Comparison of ENCODE assay signal across 27 cellular contexts in genomic region chr1:189185077-189185476, GRCh38.
DNase-seq lines count a peak whose midpoint lies in the region; ATAC-seq and TF ChIP-seq lines count a peak whose summit lies in the region.
"Had no signal": no experiment of that assay in that cellular context is flagged by ENCODE, and none has a peak within 500 bp of the region (broad histone marks: within the 10 kb centered on the region; RNA-seq: fewer than 3 reads in every experiment).

No MANE protein-coding gene starts in this region.

- in situ Hi-C loops in astrocyte of the spinal cord (cut with HindIII; ENCODE audit: low sequenced_read_pairs), result no loop called here

- no peak for TF ChIP-seq CTCF in astrocyte of the spinal cord (IDR thresholded peaks at IDR 0.05; ENCODE audit: low read depth, low read length)

- no peaks in the 10 kb centered on the region for H3K79me1 ChIP-seq in mesendoderm (ENCODE audit: low read length)

- no peak overlapping the region for H3K9ac ChIP-seq in mesendoderm (ENCODE audit: low read length)

- H3K4me3 ChIP-seq in astrocyte of the spinal cord (ENCODE audit: low read depth, low read length) (no peak overlapping the region), mesendoderm (ENCODE audit: low read length) (no peak overlapping the region)
- H3K4me3 ChIP-seq: HAP-1, K562, SJSA1 had no signal

- H3K4ac ChIP-seq in mesendoderm (ENCODE audit: low read depth, low read length), result no peak overlapping the region

- no peak for ATAC-seq in HG03108 (IDR thresholded peaks at IDR 0.05; ENCODE audit: unreplicated experiment)
- ATAC-seq: HepG2, K562 had no signal

- peak; percentile 4 for DNase-seq in DMS 273 (lab: John Stamatoyannopoulos, UW; ENCODE audit: unreplicated experiment)
- DNase-seq in DMS 273 treated with DMSO at 0.1 percent for 48 hours (lab: John Stamatoyannopoulos, UW), result no peak
- peak; percentile 68 for DNase-seq in NCI-H69 (lab: John Stamatoyannopoulos, UW)
- DNase-seq in astrocyte of the spinal cord (ENCODE audit: low read depth, low spot score), result peak; percentile 2
- DNase-seq in mesendoderm, result peak; percentile 7
- no peak for DNase-seq in activated naive CD4-positive, alpha-beta T cell (lab: John Stamatoyannopoulos, UW)
- no peak for DNase-seq in NCI-H128 (lab: John Stamatoyannopoulos, UW; ENCODE audit: unreplicated experiment)
- DNase-seq: ACHN; BE2C; CD8-positive, alpha-beta memory T cell; Kasumi-1; MV-4-11; NCI-H1105; NCI-H146; NCI-H1930; NCI-H2107; NCI-H446 treated with DMSO at 0.1 percent for 48 hours; NCI-H526; Right ventricle myocardium superior; RPMI8226 had no signal

- H2BK120ac ChIP-seq in mesendoderm (ENCODE audit: low read depth, low read length), result no peak overlapping the region

- no peak overlapping the region for H4K5ac ChIP-seq in mesendoderm (ENCODE audit: low read length)

- no peak overlapping the region for H3K4me2 ChIP-seq in mesendoderm (ENCODE audit: low read length)

- WGBS in mesendoderm (ENCODE audit: extremely low coverage, insufficient coverage, low lambda C conversion rate), result no CpG with 5 or more reads among the region's 2 CpGs

- H3K79me2 ChIP-seq in mesendoderm (ENCODE audit: control insufficient read depth, insufficient read depth, low read length), result no peaks in the 10 kb centered on the region

- H3K23ac ChIP-seq in mesendoderm (ENCODE audit: low read length), result no peak overlapping the region

- H2BK5ac ChIP-seq in mesendoderm (ENCODE audit: low read length), result no peak overlapping the region

- no peaks in the 10 kb centered on the region for H3K4me1 ChIP-seq in mesendoderm (ENCODE audit: control insufficient read depth, low read depth, low read length)
- H3K4me1 ChIP-seq: BE2C, HAP-1, SJSA1 had no signal

- no peak overlapping the region for H3K56ac ChIP-seq in mesendoderm (ENCODE audit: low read length)

- H3K27ac ChIP-seq in mesendoderm (ENCODE audit: low read depth, low read length), result no peak overlapping the region
- H3K27ac ChIP-seq: 22Rv1, HL-60, SJSA1 had no signal

- H2BK15ac ChIP-seq in mesendoderm (replicated peaks; ENCODE audit: low read depth), result no peak overlapping the region

- no peak overlapping the region for H2AK5ac ChIP-seq in mesendoderm (ENCODE audit: low read length)

- no peak overlapping the region for H3K18ac ChIP-seq in mesendoderm (ENCODE audit: low read length)

- H3K36me3 ChIP-seq in mesendoderm (ENCODE audit: control insufficient read depth, insufficient read depth, low read length), result no peaks in the 10 kb centered on the region
- H3K36me3 ChIP-seq: BE2C, HAP-1, SJSA1 had no signal

- no peak overlapping the region for H4K8ac ChIP-seq in mesendoderm (ENCODE audit: low read depth, low read length)

- no peaks in the 10 kb centered on the region for H3K27me3 ChIP-seq in mesendoderm (ENCODE audit: insufficient read depth, low read length, poor library complexity)
- H3K27me3 ChIP-seq: BE2C, SJSA1 had no signal

Comparison
In these comparisons a context has a peak if more than half of its experiments do, and no peak if none do; other contexts are left out.
1. DNase-seq: peak in DMS 273 (single experiment), NCI-H69 (single experiment), astrocyte of the spinal cord (single experiment) and mesendoderm (single experiment); none in DMS 273 treated with DMSO at 0.1 percent for 48 hours (single experiment), activated naive CD4-positive, alpha-beta T cell (0 of 4) and NCI-H128 (single experiment).